ENCODE assay signal across 26 cellular contexts in the genomic region with DNA sequence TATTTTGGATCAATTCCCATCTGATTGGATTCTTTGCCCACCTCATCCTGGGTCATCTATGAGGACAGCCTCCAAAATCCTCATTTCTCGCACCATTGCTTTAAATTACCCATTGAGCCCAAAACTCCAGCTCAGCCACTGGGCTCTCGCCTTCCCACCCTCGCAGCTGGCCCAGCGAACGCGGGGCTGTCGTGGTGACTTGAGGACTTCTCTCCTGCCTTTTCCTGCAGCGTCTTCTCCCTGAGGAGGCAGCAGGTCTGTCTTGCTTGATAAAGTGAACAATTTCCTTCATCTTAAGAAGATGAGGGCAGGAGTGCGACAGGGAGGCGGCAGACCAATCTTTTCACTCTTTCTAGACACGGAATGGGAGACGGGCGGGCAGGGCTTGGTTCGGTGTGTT.
"Had no signal": no experiment of that assay in that cellular context is flagged by ENCODE, and none has a peak within 500 bp of the region (broad histone marks: within the 10 kb centered on the region; RNA-seq: fewer than 3 reads in every experiment).

No MANE protein-coding gene starts in this region.

- H3K4me1 Mint-ChIP-seq: stimulated activated naive B cell treated with anti-CD40 and anti-IgM and Interleukin-4, amounts not matched to agents 10 μg/mL and 1 μg/mL and 100 μg/mL, for 72 hours had no signal

- H3K4me2 ChIP-seq: hepatocyte had no signal

- ATAC-seq: foreskin keratinocyte; gastroesophageal sphincter; heart left ventricle; left colon; lower lobe of right lung; naive thymus-derived CD8-positive, alpha-beta T cell; psoas muscle; right cardiac atrium; stimulated activated naive B cell treated with anti-CD40 and anti-IgM and Interleukin-4, amounts not matched to agents 10 μg/mL and 1 μg/mL and 100 μg/mL, for 72 hours had no signal

- H3K27ac Mint-ChIP-seq: stimulated activated naive B cell treated with anti-CD40 and anti-IgM and Interleukin-4, amounts not matched to agents 10 μg/mL and 1 μg/mL and 100 μg/mL, for 72 hours; stimulated activated naive CD8-positive, alpha-beta T cell treated with anti-CD3 and anti-CD28 coated beads, Interleukin-15, Interleukin-2, amounts not matched to agents 100 ng/mL and 50 ng/mL, for 24 hours had no signal

- H3K4me3 Mint-ChIP-seq: stimulated activated naive B cell treated with anti-CD40 and anti-IgM and Interleukin-4, amounts not matched to agents 10 μg/mL and 1 μg/mL and 100 μg/mL, for 72 hours; stimulated activated naive CD8-positive, alpha-beta T cell treated with anti-CD3 and anti-CD28 coated beads, Interleukin-15, Interleukin-2, amounts not matched to agents 100 ng/mL and 50 ng/mL, for 24 hours had no signal

- H3K9me3 ChIP-seq: esophagus muscularis mucosa, gastroesophageal sphincter, heart left ventricle, left ventricle myocardium inferior, lower lobe of right lung, ovary, psoas muscle, thoracic aorta, tibial nerve, upper lobe of left lung, uterus had no signal

- H3K36me3 ChIP-seq: gastroesophageal sphincter, lower lobe of right lung, ovary, thoracic aorta, tibial nerve, upper lobe of left lung, uterus had no signal

- H3K4me1 ChIP-seq: esophagus muscularis mucosa, foreskin keratinocyte, gastroesophageal sphincter, heart left ventricle, left ventricle myocardium inferior, lower lobe of right lung, psoas muscle, tibial nerve, upper lobe of left lung, uterus had no signal

- H2AFZ ChIP-seq: hepatocyte had no signal

- H3K27ac ChIP-seq: dorsolateral prefrontal cortex, esophagus muscularis mucosa, foreskin keratinocyte, gastroesophageal sphincter, heart left ventricle, hepatocyte, left ventricle myocardium inferior, lower lobe of right lung, ovary, psoas muscle, skin epidermis, thoracic aorta, tibial nerve, upper lobe of left lung, uterus had no signal

- DNase-seq: effector CD8-positive, alpha-beta T cell; foreskin keratinocyte; heart left ventricle; kidney glomerular epithelial cell; left colon; left ventricle myocardium inferior; lower lobe of right lung; naive thymus-derived CD8-positive, alpha-beta T cell; nephron progenitor cell; occipital lobe; ovary; psoas muscle; right cardiac atrium; stimulated activated CD4-positive, alpha-beta T cell treated with anti-CD3 and anti-CD28 coated beads, Interleukin-15, amount 100 ng/mL, for 24 hours; stimulated activated CD4-positive, alpha-beta T cell treated with anti-CD3 and anti-CD28 coated beads, Interleukin-2, amount 100 ng/mL, for 48 hours; stimulated activated naive B cell treated with anti-CD40 and anti-IgM and Interleukin-4, amounts not matched to agents 10 μg/mL and 1 μg/mL and 100 μg/mL, for 72 hours; upper lobe of left lung; uterus had no signal

- H3K9me3 Mint-ChIP-seq: nephron progenitor cell; stimulated activated naive CD8-positive, alpha-beta T cell treated with anti-CD3 and anti-CD28 coated beads, Interleukin-15, Interleukin-2, amounts not matched to agents 100 ng/mL and 50 ng/mL, for 24 hours had no signal

- H3K79me2 ChIP-seq: hepatocyte had no signal

- H3K27me3 ChIP-seq: foreskin keratinocyte, hepatocyte, ovary, upper lobe of left lung, uterus had no signal

- H3K4me3 ChIP-seq: dorsolateral prefrontal cortex, esophagus muscularis mucosa, gastroesophageal sphincter, heart left ventricle, hepatocyte, left ventricle myocardium inferior, lower lobe of right lung, ovary, psoas muscle, skin epidermis, thoracic aorta, tibial nerve, upper lobe of left lung, uterus had no signal
